20 cellular contexts compared by ENCODE assay signal in the genomic region with DNA sequence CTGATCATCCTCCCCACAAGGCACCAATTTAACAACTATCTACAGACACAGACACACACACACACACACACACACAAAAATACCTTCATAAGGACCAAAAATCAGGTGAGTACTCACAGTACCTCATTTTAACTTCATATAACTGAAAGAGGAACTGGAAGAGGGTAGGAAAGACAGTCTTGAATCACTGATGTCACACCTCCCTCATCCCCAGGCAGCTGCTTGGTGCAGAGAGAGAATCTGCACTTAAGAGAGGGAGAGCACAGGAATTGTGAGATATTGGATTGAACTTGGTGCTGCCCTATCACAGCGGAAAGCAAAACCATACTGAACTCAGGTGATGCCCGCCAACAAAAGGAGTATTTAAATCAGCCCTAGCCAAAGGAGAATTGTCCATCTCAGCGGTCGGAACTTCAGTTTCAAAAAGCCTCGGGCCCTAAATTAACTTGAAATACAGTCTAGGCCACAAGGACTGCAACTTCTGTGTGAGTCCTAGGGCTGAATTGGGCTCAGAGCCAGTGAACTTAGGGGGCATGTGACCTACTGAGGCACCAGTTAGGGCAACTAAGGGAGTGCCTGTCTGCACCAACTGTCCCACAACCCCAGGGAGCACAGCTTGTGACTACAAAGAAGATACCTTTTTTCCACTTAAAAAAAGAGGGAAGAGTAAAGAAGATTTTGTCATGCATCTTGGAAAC.
"Had no signal": no experiment of that assay in that cellular context is flagged by ENCODE, and none has a peak within 500 bp of the region (broad histone marks: within the 10 kb centered on the region; RNA-seq: fewer than 3 reads in every experiment).

No MANE protein-coding gene starts in this region.

- H3K27me3 ChIP-seq: foreskin keratinocyte, stomach, suprapubic skin, tibial nerve, uterus had no signal

- H3K4me3 ChIP-seq: stomach, suprapubic skin, tibial nerve, uterus had no signal

- DNase-seq: activated CD4-positive, alpha-beta T cell treated with anti-CD3 and anti-CD28 coated beads for 1 hour; activated CD4-positive, alpha-beta T cell treated with anti-CD3 and anti-CD28 coated beads, Interleukin-2, amount 50 U/mL, for 1 hour; activated CD8-positive, alpha-beta T cell treated with anti-CD3 and anti-CD28 coated beads, Interleukin-2, amount 10 ng/mL, durations not matched to agents 7 days and 5 days; activated gamma-delta T cell; anterior cingulate cortex; caudate nucleus; dermis blood vessel endothelial cell; effector CD8-positive, alpha-beta T cell; erythroblast; foreskin keratinocyte; left colon; nephron progenitor cell; small intestine; stomach; uterus had no signal

- FAIRE-seq: keratinocyte, small intestine had no signal

- ATAC-seq: activated CD8-positive, alpha-beta T cell treated with anti-CD3 and anti-CD28 coated beads, Interleukin-2, amount 10 ng/mL, durations not matched to agents 7 days and 5 days; left colon; sciatic nerve; stimulated activated memory B cell treated with anti-CD40 and anti-IgM and Interleukin-4, amounts not matched to agents 10 μg/mL and 1 μg/mL and 100 μg/mL, for 72 hours had no signal

- H3K36me3 ChIP-seq: stomach, suprapubic skin, tibial nerve, uterus had no signal
